ENCODE assay signal across 8 cellular contexts in genomic region chr17:59892251-59892848, GRCh38. TPM values are rescaled to one million over a fixed set of nuclear protein-coding genes. Genes with fewer than 3 reads are reported as not detected.
DNase-seq lines count a peak whose midpoint lies in the region; ATAC-seq, FAIRE-seq and TF ChIP-seq lines count a peak whose summit lies in the region.

No MANE protein-coding gene starts in this region.

- H3K27ac Mint-ChIP-seq in IgD-negative memory B cell (peak overlapping the region; percentile 87 to 100 (median 99)), MCF 10A (ENCODE audit: low read depth, unreplicated experiment) (peak overlapping the region; percentile 99)

- intact Hi-C loops in MCF 10A (cut with micrococcal nuclease) (loop anchor here (5.0 kb wide), 1 partner anchor 45 kb away; no protein-coding TSS in a partner anchor), HepG2 (cut with micrococcal nuclease; ENCODE audit: unreplicated experiment) (loop anchor here (5.0 kb wide), 1 partner anchor 45 kb away; no protein-coding TSS in a partner anchor)

- H3K4me1 Mint-ChIP-seq in IgD-negative memory B cell (peaks cover 27 to 35% (median 32%) of the 10 kb centered on the region in 3 donors), MCF 10A (ENCODE audit: insufficient read depth, unreplicated experiment) (peaks cover 12% of the 10 kb centered on the region)

- TF ChIP-seq CTCF in C4-2B (conservative IDR thresholded peaks at IDR 0.05) (no peak), MCF 10A (IDR thresholded peaks at IDR 0.05; ENCODE audit: unreplicated experiment) (no peak), HepG2 (CRISPR knock-in tag; IDR thresholded peaks at IDR 0.05) (no peak)

- H3K9me3 Mint-ChIP-seq in IgD-negative memory B cell (no peaks in the 10 kb centered on the region), MCF 10A (ENCODE audit: unreplicated experiment) (no peaks in the 10 kb centered on the region)

- H3K4me3 ChIP-seq in HepG2 (replicated peaks in 1 of 3; ENCODE audit: insufficient read depth in 1 of 3, low read depth in 2 of 3, low read length in 3 of 3) (peak overlapping the region; percentile 64 to 98 (median 86)), thymus (ENCODE audit: low read length) (peak overlapping the region; percentile 90)

- no peaks in the 10 kb centered on the region for H3K9me3 ChIP-seq in HepG2 (ENCODE audit: low read length)
- H3K9me3 ChIP-seq in thymus (ENCODE audit: control insufficient read depth), result no peaks in the 10 kb centered on the region

- H3K4me3 Mint-ChIP-seq in IgD-negative memory B cell (peak overlapping the region; percentile 93 to 99 (median 99)), MCF 10A (ENCODE audit: unreplicated experiment) (peak overlapping the region; percentile 94)

- H3K27me3 Mint-ChIP-seq in IgD-negative memory B cell (no peaks in the 10 kb centered on the region), MCF 10A (ENCODE audit: insufficient read depth, unreplicated experiment) (no peaks in the 10 kb centered on the region)

- H3K36me3 ChIP-seq in HepG2 (replicated peaks in 1 of 2; ENCODE audit: control insufficient read depth in 1 of 2, insufficient read depth in 2 of 2, low read length in 2 of 2), result peaks cover 2 to 5% of the 10 kb centered on the region in 2 experiments; a peak in 3 of 5 replicates
- H3K36me3 ChIP-seq in thymus (ENCODE audit: control insufficient read depth, insufficient read depth), result peaks cover 3% of the 10 kb centered on the region

- H4K20me1 ChIP-seq in HepG2 (ENCODE audit: insufficient read depth, low read length), result peaks cover 15% of the 10 kb centered on the region; the same call in 1 of the 2 replicates

- ATAC-seq in GM21619 (IDR thresholded peaks at IDR 0.05; ENCODE audit: unreplicated experiment) (peak; percentile 52), HepG2 (peak; percentile 71)

- no peak for FAIRE-seq in HepG2 (lab: Jason Lieb, UNC)

- H3K79me2 ChIP-seq in HepG2 (ENCODE audit: insufficient read depth, low read length), result peaks cover 63% of the 10 kb centered on the region

- in situ Hi-C loops in HepG2 (cut with HindIII; ENCODE audit: extremely low pct_ligation_motif_present, low pct_unique_long_range_greater_than_20kb) (no loop called here), KBM-7 (cut with MboI; ENCODE audit: low pct_unique_long_range_greater_than_20kb, low sequenced_read_pairs) (no loop called here)

- POLR2A ChIA-PET in MCF 10A (lab: Yijun Ruan, JAX), result interaction anchor here (0.5 to 3.4 kb wide), 29 partner anchors 11 to 678 kb away, joined by 3 to 33 read pairs (median 4); partner anchors contain the start of genes PTRH2, RNFT1 and VMP1
- POLR2A ChIA-PET in HepG2 (lab: Yijun Ruan, JAX), result interaction anchor here (0.6 to 2.3 kb wide), 11 partner anchors 12 to 708 kb away, joined by 3 to 12 read pairs (median 4); partner anchors contain the start of genes PPM1D, PTRH2, RNFT1 and VMP1

- peak overlapping the region; percentile 92 for H3K9ac ChIP-seq in HepG2 (ENCODE audit: insufficient read depth, low read depth, low read length)

- TF ChIP-seq RAD21 in HepG2 (CRISPR knock-in tag; IDR thresholded peaks at IDR 0.05), result 0 out of 2 replicates have a peak, but pooled peaks have one; percentile 9

- TF ChIP-seq POLR2A in HepG2 (IDR thresholded peaks at IDR 0.05; ENCODE audit: insufficient read depth in 1 of 2, low read depth in 2 of 2, low read length in 2 of 2), result no peak

- H3K27me3 ChIP-seq in HepG2 (ENCODE audit: control insufficient read depth in 1 of 2, insufficient read depth in 2 of 2, low read length in 2 of 2), result no peaks in the 10 kb centered on the region; a peak in 1 of 5 replicates
- no peaks in the 10 kb centered on the region for H3K27me3 ChIP-seq in thymus (ENCODE audit: control insufficient read depth, insufficient read depth)

- TF ChIP-seq EP300 in HepG2 (IDR thresholded peaks at IDR 0.05; ENCODE audit: low read depth in 2 of 2, low read length in 2 of 2) (no peak; a peak in 1 of 4 replicates), HepG2 (CRISPR knock-in tag; IDR thresholded peaks at IDR 0.05; ENCODE audit: borderline replicate concordance) (no peak)

- BruUV-seq in MCF 10A (replicated peaks; lab: Mats Ljungman, UMichigan) (TSS peak; percentile 80), HepG2 (replicated peaks; lab: Mats Ljungman, UMichigan) (TSS peak; percentile 93)

- peak overlapping the region; percentile 87 for H2AFZ ChIP-seq in HepG2 (ENCODE audit: low read length)

- WGBS in HepG2 (ENCODE audit: low lambda C conversion rate), result 2% methylated on average over 21 of the region's 21 CpGs
- WGBS in thymus, result 14% methylated on average over 21 of the region's 21 CpGs

- no peak for DNase-seq in MCF 10A (ENCODE audit: unreplicated experiment)
- no peak for DNase-seq in HepG2 (ENCODE audit: low spot score)
- no peak for DNase-seq in KBM-7
- DNase-seq in HCEC 1CT, result no peak

- H3K4me1 ChIP-seq in HepG2 (ENCODE audit: insufficient read depth, low read length) (peaks cover 52% of the 10 kb centered on the region), thymus (ENCODE audit: control insufficient read depth, insufficient read depth, low read length) (peaks cover 11% of the 10 kb centered on the region)

- peak overlapping the region; percentile 89 for H3K4me2 ChIP-seq in HepG2 (ENCODE audit: low read depth, low read length)

- H3K36me3 Mint-ChIP-seq in IgD-negative memory B cell (peaks cover 6% of the 10 kb centered on the region), MCF 10A (ENCODE audit: insufficient read depth, unreplicated experiment) (peaks cover 41% of the 10 kb centered on the region)

- CTCF ChIA-PET in MCF 10A (lab: Yijun Ruan, JAX), result interaction anchor here (0.6 to 1.3 kb wide), 6 partner anchors 19 to 384 kb away, joined by 3 to 5 read pairs (median 4); no protein-coding TSS in a partner anchor
- CTCF ChIA-PET in HepG2 (lab: Yijun Ruan, JAX; ENCODE audit: low intra/inter-chr PET ratio, low total read pairs), result no interaction called here

- H3K27ac ChIP-seq in C4-2B (peak overlapping the region; percentile 92), HepG2 (ENCODE audit: extremely low read length, insufficient read depth, low read length) (peak overlapping the region; percentile 77), thymus (ENCODE audit: low read depth) (peak overlapping the region; percentile 58)

TF ChIP-seq in HepG2, 621 proteins besides CTCF, POLR2A, EP300 and RAD21 (continues in another document):
- TF ChIP-seq ZNF605 (CRISPR knock-in tag; IDR thresholded peaks at IDR 0.05), result no peak; the same call in 1 of the 2 replicates
- 0 out of 2 replicates have a peak, but pooled peaks have one; percentile 19 for TF ChIP-seq PAX8 (CRISPR knock-in tag; IDR thresholded peaks at IDR 0.05; ENCODE audit: borderline replicate concordance)
- no peak for TF ChIP-seq ONECUT2 (CRISPR knock-in tag; IDR thresholded peaks at IDR 0.05)

RNA-seq across cellular contexts. Expression of gene TUBD1, which starts 0.4 kb away (rescaled TPM):
- polyA plus RNA-seq in IgD-negative memory B cell (17.6 TPM), HepG2 (2011; rRNA removed) (14.0 and 18.2 TPM in 2 replicates), thymus (16.6 TPM)
- total RNA-seq in MCF 10A (2022) (4.4 and 5.2 TPM in 2 replicates), HepG2 (2016; rRNA removed; fragmentation: Illumina TruSeq; extraction: Trizol) (25.9 and 38.7 TPM in 2 replicates)
- 20.1 and 20.5 TPM in 2 replicates for total RNA-seq in HepG2 (2016; cell fraction: cytosol; rRNA removed; fragmentation: Illumina TruSeq; extraction: Trizol; ENCODE audit: low read depth)
- total RNA-seq in HepG2 (2016; cell fraction: insoluble cytoplasmic fraction; rRNA removed; fragmentation: Illumina TruSeq; extraction: Trizol), result 28.3 and 37.1 TPM in 2 replicates
- 26.6 and 28.2 TPM in 2 replicates for total RNA-seq in HepG2 (2016; cell fraction: membrane; rRNA removed; fragmentation: Illumina TruSeq; extraction: Trizol)
- total RNA-seq in HepG2 (2016; cell fraction: nucleus; rRNA removed; fragmentation: Illumina TruSeq; extraction: Trizol), result 12.1 and 17.0 TPM in 2 replicates
- 9.3 and 14.8 TPM in 2 replicates for polyA plus RNA-seq in HepG2 (2011; cell fraction: cytosol; rRNA removed)
- 4.8 and 5.8 TPM in 2 replicates for polyA plus RNA-seq in HepG2 (2011; cell fraction: nucleus; rRNA removed)
- 21.1 and 22.1 TPM in 2 replicates for polyA plus RNA-seq in HepG2 (2012)
- 6.2 and 9.4 TPM in 2 replicates for polyA plus RNA-seq in HepG2 (2016; cell fraction: cytosol; fragmentation: Illumina TruSeq; extraction: Trizol; ENCODE audit: low read depth)
- 31.1 and 38.5 TPM in 2 replicates for polyA plus RNA-seq in HepG2 (2016; cell fraction: insoluble cytoplasmic fraction; fragmentation: Illumina TruSeq; extraction: Trizol; ENCODE audit: low read depth)
- polyA plus RNA-seq in HepG2 (2016; cell fraction: membrane; fragmentation: Illumina TruSeq; extraction: Trizol; ENCODE audit: low read depth), result 13.5 and 16.0 TPM in 2 replicates
- polyA plus RNA-seq in HepG2 (2016; cell fraction: nucleus; fragmentation: Illumina TruSeq; extraction: Trizol; ENCODE audit: insufficient read depth, low read depth), result 17.6 and 25.2 TPM in 2 replicates
- polyA minus RNA-seq in HepG2 (2011; rRNA and poly(A)+ RNA removed; ENCODE audit: low replicate concordance), result 20.7 and 40.9 TPM in 2 replicates
- polyA minus RNA-seq in HepG2 (2011; cell fraction: cytosol; rRNA and poly(A)+ RNA removed), result 8.2 and 12.0 TPM in 2 replicates
- polyA minus RNA-seq in HepG2 (2011; cell fraction: nucleus; rRNA and poly(A)+ RNA removed), result 26.5 and 31.5 TPM in 2 replicates

RNA-seq across cellular contexts. Expression of gene RPS6KB1, which starts 0.6 kb away (rescaled TPM):
- polyA plus RNA-seq in IgD-negative memory B cell (23.5 TPM), HepG2 (2011; rRNA removed) (16.5 and 19.9 TPM in 2 replicates), thymus (18.8 TPM)
- total RNA-seq in MCF 10A (2022) (37.4 and 48.4 TPM in 2 replicates), HepG2 (2016; rRNA removed; fragmentation: Illumina TruSeq; extraction: Trizol) (42.2 and 44.3 TPM in 2 replicates)
- 12.7 and 14.4 TPM in 2 replicates for total RNA-seq in HepG2 (2016; cell fraction: cytosol; rRNA removed; fragmentation: Illumina TruSeq; extraction: Trizol; ENCODE audit: low read depth)
- 42.8 and 47.7 TPM in 2 replicates for total RNA-seq in HepG2 (2016; cell fraction: insoluble cytoplasmic fraction; rRNA removed; fragmentation: Illumina TruSeq; extraction: Trizol)
- 13.4 and 15.4 TPM in 2 replicates for total RNA-seq in HepG2 (2016; cell fraction: membrane; rRNA removed; fragmentation: Illumina TruSeq; extraction: Trizol)
- 37.6 and 39.2 TPM in 2 replicates for total RNA-seq in HepG2 (2016; cell fraction: nucleus; rRNA removed; fragmentation: Illumina TruSeq; extraction: Trizol)
- 6.6 and 10.9 TPM in 2 replicates for polyA plus RNA-seq in HepG2 (2011; cell fraction: cytosol; rRNA removed)
- 15.6 and 21.2 TPM in 2 replicates for polyA plus RNA-seq in HepG2 (2011; cell fraction: nucleus; rRNA removed)
- 30.9 and 32.5 TPM in 2 replicates for polyA plus RNA-seq in HepG2 (2012)
- polyA plus RNA-seq in HepG2 (2016; cell fraction: cytosol; fragmentation: Illumina TruSeq; extraction: Trizol; ENCODE audit: low read depth), result 2.8 and 3.4 TPM in 2 replicates
- polyA plus RNA-seq in HepG2 (2016; cell fraction: insoluble cytoplasmic fraction; fragmentation: Illumina TruSeq; extraction: Trizol; ENCODE audit: low read depth), result 43.5 and 47.4 TPM in 2 replicates
- 7.6 and 9.0 TPM in 2 replicates for polyA plus RNA-seq in HepG2 (2016; cell fraction: membrane; fragmentation: Illumina TruSeq; extraction: Trizol; ENCODE audit: low read depth)
- 56.0 and 56.9 TPM in 2 replicates for polyA plus RNA-seq in HepG2 (2016; cell fraction: nucleus; fragmentation: Illumina TruSeq; extraction: Trizol; ENCODE audit: insufficient read depth, low read depth)
- polyA minus RNA-seq in HepG2 (2011; rRNA and poly(A)+ RNA removed; ENCODE audit: low replicate concordance), result 6.7 and 16.4 TPM in 2 replicates
- polyA minus RNA-seq in HepG2 (2011; cell fraction: cytosol; rRNA and poly(A)+ RNA removed), result 17.8 and 17.9 TPM in 2 replicates
- 61.5 and 91.5 TPM in 2 replicates for polyA minus RNA-seq in HepG2 (2011; cell fraction: nucleus; rRNA and poly(A)+ RNA removed)
